Comparison of ENCODE assay signal across 17 cellular contexts in genomic region chr1:223760833-223761232, GRCh38. TPM values are rescaled to one million over a fixed set of nuclear protein-coding genes. Genes with fewer than 3 reads are reported as not detected.
A peak's percentile ranks its signal among the peaks of the same experiment; 100 is the strongest.
DNase-seq lines count a peak whose midpoint lies in the region; ATAC-seq and TF ChIP-seq lines count a peak whose summit lies in the region.
"Had no signal": no experiment of that assay in that cellular context is flagged by ENCODE, and none has a peak within 500 bp of the region (broad histone marks: within the 10 kb centered on the region; RNA-seq: fewer than 3 reads in every experiment).

No MANE protein-coding gene starts in this region.

- H3K27me3 ChIP-seq in upper lobe of right lung: no peaks in the 10 kb centered on the region

- H3K27ac Mint-ChIP-seq in activated T-helper 2 cell treated with anti-CD3 and anti-CD28 coated beads, Interferon-gamma antibody, Interleukin-2, Interleukin-4, amounts not matched to agents 10 μg/mL and 5 μg/mL and 100 μg/mL, durations not matched to agents 14 hours and 24 hours and 36 hours: no peak overlapping the region
- H3K27ac Mint-ChIP-seq: H9 had no signal

- H3K4me1 ChIP-seq in upper lobe of right lung: peaks cover 16% of the 10 kb centered on the region

- H3K36me3 ChIP-seq in upper lobe of right lung: peaks cover 83% of the 10 kb centered on the region

- intact Hi-C loops in upper lobe of right lung (cut with DNase I): no loop called here
- intact Hi-C loops in activated T-helper 2 cell treated with anti-CD3 and anti-CD28 coated beads, Interferon-gamma antibody, Interleukin-2, Interleukin-4, amounts not matched to agents 10 μg/mL and 5 μg/mL and 100 μg/mL, durations not matched to agents 14 hours and 24 hours and 36 hours (cut with micrococcal nuclease): no loop called here

- peak; percentile 60 for ATAC-seq in omental fat pad (ENCODE audit: low FRiP score)
- no peak for ATAC-seq in upper lobe of right lung
- no peak for ATAC-seq in HG02610 (IDR thresholded peaks at IDR 0.05; ENCODE audit: unreplicated experiment)

- H3K27me3 Mint-ChIP-seq in activated T-helper 2 cell treated with anti-CD3 and anti-CD28 coated beads, Interferon-gamma antibody, Interleukin-2, Interleukin-4, amounts not matched to agents 10 μg/mL and 5 μg/mL and 100 μg/mL, durations not matched to agents 14 hours and 24 hours and 36 hours (ENCODE audit: low read depth): no peaks in the 10 kb centered on the region

- POLR2A ChIA-PET in RWPE1 (lab: Yijun Ruan, JAX; ENCODE audit: low non-redundant PET): no interaction called here

- H3K4me3 Mint-ChIP-seq in activated T-helper 2 cell treated with anti-CD3 and anti-CD28 coated beads, Interferon-gamma antibody, Interleukin-2, Interleukin-4, amounts not matched to agents 10 μg/mL and 5 μg/mL and 100 μg/mL, durations not matched to agents 14 hours and 24 hours and 36 hours (ENCODE audit: low read depth): no peak overlapping the region
- H3K4me3 Mint-ChIP-seq: H9 had no signal

- H3K9me3 Mint-ChIP-seq in activated T-helper 2 cell treated with anti-CD3 and anti-CD28 coated beads, Interferon-gamma antibody, Interleukin-2, Interleukin-4, amounts not matched to agents 10 μg/mL and 5 μg/mL and 100 μg/mL, durations not matched to agents 14 hours and 24 hours and 36 hours: no peaks in the 10 kb centered on the region
- H3K9me3 Mint-ChIP-seq: H9 had no signal

- TF ChIP-seq CTCF in RWPE1 (conservative IDR thresholded peaks at IDR 0.05; ENCODE audit: low read depth) (no peak), omental fat pad (IDR thresholded peaks at IDR 0.05) (no peak), upper lobe of right lung (IDR thresholded peaks at IDR 0.05) (no peak)

- in situ Hi-C loops in KBM-7 (cut with MboI; ENCODE audit: low pct_unique_long_range_greater_than_20kb, low sequenced_read_pairs): no loop called here

- CTCF ChIA-PET in RWPE1 (lab: Yijun Ruan, JAX): interaction anchor here (1.0 kb wide), 1 partner anchor 12 kb away, joined by 3 read pairs; no protein-coding TSS in a partner anchor

- peaks cover 81% of the 10 kb centered on the region for H3K36me3 Mint-ChIP-seq in activated T-helper 2 cell treated with anti-CD3 and anti-CD28 coated beads, Interferon-gamma antibody, Interleukin-2, Interleukin-4, amounts not matched to agents 10 μg/mL and 5 μg/mL and 100 μg/mL, durations not matched to agents 14 hours and 24 hours and 36 hours (ENCODE audit: low read depth)

- peaks cover 2% of the 10 kb centered on the region for H3K4me1 Mint-ChIP-seq in activated T-helper 2 cell treated with anti-CD3 and anti-CD28 coated beads, Interferon-gamma antibody, Interleukin-2, Interleukin-4, amounts not matched to agents 10 μg/mL and 5 μg/mL and 100 μg/mL, durations not matched to agents 14 hours and 24 hours and 36 hours (ENCODE audit: low read depth)

- DNase-seq in activated effector memory CD4-positive, alpha-beta T cell treated with anti-CD3 and anti-CD28 coated beads, Interleukin-2, amount 50 U/mL, for 16 hours: peak; percentile 14
- DNase-seq in activated effector memory CD4-positive, alpha-beta T cell treated with Interleukin-2 at 50 U/mL for 16 hours: no peak
- DNase-seq in RWPE1 (ENCODE audit: low spot score) (no peak), omental fat pad (ENCODE audit: low spot score) (no peak), upper lobe of right lung (no peak), KBM-7 (no peak)
- DNase-seq in activated T-helper 2 cell treated with anti-CD3 and anti-CD28 coated beads, Interferon-gamma antibody, Interleukin-2, Interleukin-4, amounts not matched to agents 10 μg/mL and 5 μg/mL and 100 μg/mL, durations not matched to agents 14 hours and 24 hours and 36 hours (ENCODE audit: low spot score): no peak
- DNase-seq: EL, H9, NCI-H1092, NCI-H146, NCI-H2081, NCI-H510A, NCI-H774 had no signal

- H3K27ac ChIP-seq in RWPE1 (peak overlapping the region; percentile 1; the same call in 1 of the 2 replicates), upper lobe of right lung (peak overlapping the region; percentile 17)
- H3K27ac ChIP-seq: 22Rv1, KMS-11 had no signal

- no peaks in the 10 kb centered on the region for H3K9me3 ChIP-seq in upper lobe of right lung

- H3K4me3 ChIP-seq in upper lobe of right lung: no peak overlapping the region

RNA-seq across cellular contexts. Expression of gene CAPN2, which starts 48.5 kb away (rescaled TPM):
- 100 to 1,000 TPM; 171 to 314 (median 229) TPM for total RNA-seq in omental fat pad
- 306 TPM for total RNA-seq in upper lobe of right lung
- total RNA-seq in activated T-helper 2 cell treated with anti-CD3 and anti-CD28 coated beads, Interferon-gamma antibody, Interleukin-2, Interleukin-4, amounts not matched to agents 10 μg/mL and 5 μg/mL and 100 μg/mL, durations not matched to agents 14 hours and 24 hours and 36 hours: 91.3 and 93.5 TPM in 2 replicates
